ENCODE assay signal across 13 cellular contexts in the genomic region with DNA sequence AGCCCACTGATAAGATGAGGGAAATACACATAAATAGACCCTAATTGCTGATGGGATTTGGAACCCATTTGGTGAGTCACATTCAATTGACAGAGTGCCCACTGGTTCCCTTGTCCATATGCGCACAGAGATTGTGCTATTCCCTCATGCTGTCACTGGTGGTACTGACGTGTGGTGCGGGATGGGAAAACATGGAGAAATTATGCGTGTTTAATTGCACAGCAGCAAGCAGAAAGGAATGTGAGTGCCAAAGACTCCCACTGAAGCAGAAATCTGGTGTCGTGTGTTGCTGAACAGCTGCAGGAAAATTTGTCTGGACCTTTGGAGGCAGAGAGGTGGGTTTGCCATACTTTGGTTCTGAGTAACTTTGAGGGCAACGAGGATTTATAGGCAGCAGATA.
"Had no signal": no experiment of that assay in that cellular context is flagged by ENCODE, and none has a peak within 500 bp of the region (broad histone marks: within the 10 kb centered on the region; RNA-seq: fewer than 3 reads in every experiment).

No MANE protein-coding gene starts in this region.

- ATAC-seq: left cardiac atrium had no signal

- DNase-seq: activated CD4-positive, alpha-beta memory T cell treated with anti-CD3 and anti-CD28 coated beads for 36 hours; activated naive CD8-positive, alpha-beta T cell treated with anti-CD3 and anti-CD28 coated beads, Interleukin-2, amount 10 ng/mL, durations not matched to agents 7 days and 5 days; activated T-cell treated with anti-CD3 and anti-CD28 coated beads, Interleukin-2, amount 50 U/mL, for 48 hours; anterior cingulate cortex; effector CD4-positive, alpha-beta T cell; hypothalamus; left cardiac atrium; nephron progenitor cell; sigmoid colon; stimulated activated CD4-positive, alpha-beta T cell treated with anti-CD3 and anti-CD28 coated beads, Interleukin-12 subunit alpha, Interleukin-12 subunit beta, amount 100 ng/mL, for 4 hours; stimulated activated naive CD4-positive, alpha-beta T cell; T-helper 9 cell; upper lobe of left lung had no signal

- H3K4me1 ChIP-seq: upper lobe of left lung had no signal

- H3K27me3 ChIP-seq: upper lobe of left lung had no signal

- H3K9me3 ChIP-seq: sigmoid colon, upper lobe of left lung had no signal

- H3K4me3 ChIP-seq: sigmoid colon, upper lobe of left lung had no signal

- H3K36me3 ChIP-seq: sigmoid colon, upper lobe of left lung had no signal
